Comparison of ENCODE assay signal across 10 cellular contexts in genomic region chr14:23365353-23366162, GRCh38. TPM values are rescaled to one million over a fixed set of nuclear protein-coding genes. Genes with fewer than 3 reads are reported as not detected.
DNase-seq lines count a peak whose midpoint lies in the region; ATAC-seq, FAIRE-seq and TF ChIP-seq lines count a peak whose summit lies in the region.
"Had no signal": no experiment of that assay in that cellular context is flagged by ENCODE, and none has a peak within 500 bp of the region (broad histone marks: within the 10 kb centered on the region; RNA-seq: fewer than 3 reads in every experiment).

No MANE protein-coding gene starts in this region.

- FAIRE-seq in RCC 7860 (lab: Jason Lieb, UNC) = no peak

- H3K27me3 ChIP-seq in H7 (ENCODE audit: control insufficient read depth, insufficient read depth, low read length) = peaks cover 9% of the 10 kb centered on the region

- no peak for TF ChIP-seq CTCF in cardiac fibroblast (IDR thresholded peaks at IDR 0.05; ENCODE audit: low read depth, low read length)

- H3K4me3 ChIP-seq in H7 (ENCODE audit: insufficient read depth, low read depth, low read length) (peak overlapping the region; percentile 84), cardiac fibroblast (replicated peaks in 1 of 2; ENCODE audit: low read depth in 2 of 2, low read length in 2 of 2) (peak overlapping the region; percentile 24 to 36), skeletal muscle cell (ENCODE audit: low read depth, low read length) (peak overlapping the region; percentile 51)

- no peaks in the 10 kb centered on the region for H3K36me3 ChIP-seq in H7 (replicated peaks; ENCODE audit: control insufficient read depth, insufficient read depth, low read length)

- DNase-seq in H7 (peak; percentile 91), cardiac fibroblast (ENCODE audit: low read depth in 2 of 2) (no peak), iPS-NIHi7 (ENCODE audit: extremely low spot score) (peak; percentile 59), skeletal muscle cell (ENCODE audit: low read depth) (no peak), RCC 7860 (ENCODE audit: low spot score) (no peak), COR-L47 (lab: John Stamatoyannopoulos, UW) (no peak)
- DNase-seq: activated naive CD4-positive, alpha-beta T cell treated with Interleukin-2 at 50 U/mL for 16 hours had no signal

- no peak for ATAC-seq in GM19395 (IDR thresholded peaks at IDR 0.05; ENCODE audit: unreplicated experiment)
- ATAC-seq in GM19351 (IDR thresholded peaks at IDR 0.05; ENCODE audit: unreplicated experiment) = no peak

RNA-seq across cellular contexts. Expression of gene EFS, which starts 0.6 kb away (rescaled TPM):
- total RNA-seq in H7 (2014; rRNA removed; shearing (Covaris generic)) = 23.1 and 24.0 TPM in 2 replicates
- total RNA-seq: OCI-LY7 had no signal

RNA-seq across cellular contexts. Expression of gene IL25, which starts 7.1 kb away (rescaled TPM):
- total RNA-seq in H7 (2014; rRNA removed; shearing (Covaris generic)) = 0.31 TPM in 1 of 2 replicates, not detected in the other
- total RNA-seq: OCI-LY7 had no signal

RNA-seq across cellular contexts. Expression of gene CMTM5, which starts 11.3 kb away (rescaled TPM):
- 0.14 TPM in 1 of 2 replicates, not detected in the other for total RNA-seq in H7 (2014; rRNA removed; shearing (Covaris generic))
- total RNA-seq: OCI-LY7 had no signal

RNA-seq across cellular contexts. Expression of gene SLC22A17, which starts 12.9 kb away (rescaled TPM):
- total RNA-seq in H7 (2014; rRNA removed; shearing (Covaris generic)) = 32.9 and 37.2 TPM in 2 replicates
- total RNA-seq: OCI-LY7 had no signal

RNA-seq across cellular contexts. Expression of gene MYH6, which starts 42.5 kb away (rescaled TPM):
- total RNA-seq in H7 (2014; rRNA removed; shearing (Covaris generic)) = 0.03 TPM in 1 of 2 replicates, not detected in the other
- total RNA-seq: OCI-LY7 had no signal

Comparison
In these comparisons a context has a peak if more than half of its experiments do, and no peak if none do; other contexts are left out.
1. DNase-seq: peak in H7 (single experiment) and iPS-NIHi7 (single experiment); none in cardiac fibroblast (0 of 2), skeletal muscle cell (single experiment), RCC 7860 (single experiment) and COR-L47 (single experiment).
2. H3K4me3 ChIP-seq: peak in every context shown above with its lines; median percentile 84 in H7; 51 in skeletal muscle cell; 30 in cardiac fibroblast.